ENCODE assay signal across 13 cellular contexts in the genomic region with DNA sequence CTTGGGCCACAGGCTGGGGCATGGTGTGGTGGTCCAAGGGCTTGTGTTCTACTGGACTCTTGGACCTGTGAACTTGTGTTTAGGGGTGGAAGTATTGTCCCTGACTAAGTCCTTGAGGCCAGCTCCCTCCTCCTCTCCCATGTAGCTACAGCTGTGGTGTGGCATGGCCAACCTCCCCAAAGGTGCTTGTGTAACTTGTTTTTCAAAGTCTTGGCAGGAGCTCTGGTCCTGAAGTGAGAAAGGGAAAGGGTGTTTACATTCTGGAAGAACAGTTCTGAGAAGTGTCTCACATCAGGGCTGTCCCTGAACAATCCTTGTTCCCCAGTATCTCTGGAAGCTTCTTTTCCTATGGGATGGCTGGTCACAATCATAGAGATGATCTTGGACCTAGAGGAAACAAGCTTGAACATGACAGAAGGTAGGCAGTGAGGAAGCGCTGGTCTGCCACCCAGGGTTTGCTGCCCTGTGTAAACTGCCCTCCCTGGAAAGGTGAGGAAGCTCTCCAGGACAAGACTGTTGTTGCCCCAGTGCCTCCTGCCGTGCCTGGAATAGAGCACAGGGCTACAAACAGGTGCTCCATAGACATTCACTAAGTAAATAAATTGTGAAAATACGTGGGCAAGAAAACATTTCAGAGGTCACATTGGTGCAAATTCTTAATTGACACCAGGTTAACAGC.
DNase-seq lines count a peak whose midpoint lies in the region; ATAC-seq and TF ChIP-seq lines count a peak whose summit lies in the region.
"Had no signal": no experiment of that assay in that cellular context is flagged by ENCODE, and none has a peak within 500 bp of the region (broad histone marks: within the 10 kb centered on the region; RNA-seq: fewer than 3 reads in every experiment).

No MANE protein-coding gene starts in this region.

- H3K27ac ChIP-seq in ACC112 (ENCODE audit: low read depth, low read length) (peak overlapping the region; percentile 99), heart right ventricle (peak overlapping the region; percentile 76 to 94 (median 90)), prostate gland (peak overlapping the region; percentile 92 to 96)

- DNase-seq in amniotic epithelial cell (ENCODE audit: low read depth) (peak; percentile 91), heart right ventricle (no peak), prostate gland (ENCODE audit: low spot score) (peak; percentile 91), NCI-H226 (no peak), mesenteric fat pad (ENCODE audit: low spot score) (no peak), NK-92 (lab: John Stamatoyannopoulos, UW; ENCODE audit: unreplicated experiment) (no peak), SW480 (ENCODE audit: low spot score) (no peak)
- DNase-seq: activated CD8-positive, alpha-beta memory T cell treated with anti-CD3 and anti-CD28 coated beads for 24 hours; NCI-H2107; posterior cingulate gyrus; stimulated activated CD8-positive, alpha-beta memory T cell treated with anti-CD3 and anti-CD28 coated beads, Interleukin-4, amount 100 ng/mL, for 48 hours had no signal

- H2AFZ ChIP-seq in ACC112 (ENCODE audit: low read length, unreplicated experiment) = no peak overlapping the region

- ATAC-seq in heart right ventricle = peak in 1 of 8 donors; percentile 1

- WGBS in heart right ventricle, 2 donors = 76 to 81% methylated on average over 3 of the region's 3 CpGs
- whole genome bisulfite sequencing in prostate gland = 42% methylated on average over 3 of the region's 3 CpGs

- intact Hi-C loops in heart right ventricle (cut with DNase I) (loop anchor here in 1 of 10 donors (5.0 kb wide), 1 partner anchor 57 kb away; no protein-coding TSS in a partner anchor), prostate gland (cut with DNase I) (no loop called here)

- H3K4me1 ChIP-seq in ACC112 (ENCODE audit: control insufficient read depth, insufficient read depth, low read length, unreplicated experiment) (peaks cover 57% of the 10 kb centered on the region), heart right ventricle (peaks cover 34 to 85% (median 67%) of the 10 kb centered on the region in 9 donors), prostate gland (replicated peaks) (peaks cover 58% of the 10 kb centered on the region)

- TF ChIP-seq CTCF in heart right ventricle (IDR thresholded peaks at IDR 0.05) = no peak
- TF ChIP-seq CTCF in prostate gland (IDR thresholded peaks at IDR 0.05) = no peak

- H3K79me2 ChIP-seq in ACC112 (ENCODE audit: control insufficient read depth, insufficient read depth, low read length, unreplicated experiment) = no peaks in the 10 kb centered on the region

- H3K4me3 ChIP-seq in ACC112 (ENCODE audit: low read depth, low read length) = peak overlapping the region; percentile 34; the same call in 1 of the 2 replicates
- H3K4me3 ChIP-seq in heart right ventricle = no peak overlapping the region
- H3K4me3 ChIP-seq in prostate gland = peak overlapping the region in 1 of 2 donors; percentile 14
- H3K4me3 ChIP-seq: SJSA1 had no signal

- H3K9me3 ChIP-seq in heart right ventricle = no peaks in the 10 kb centered on the region
- H3K9me3 ChIP-seq in prostate gland = no peaks in the 10 kb centered on the region
- H3K9me3 ChIP-seq: SJSA1 had no signal

- H3K36me3 ChIP-seq in ACC112 (ENCODE audit: insufficient read depth, low read length) (no peaks in the 10 kb centered on the region), heart right ventricle (no peaks in the 10 kb centered on the region), prostate gland (no peaks in the 10 kb centered on the region)
- H3K36me3 ChIP-seq: SJSA1 had no signal

- no peak for TF ChIP-seq POLR2A in prostate gland (IDR thresholded peaks at IDR 0.05)

- H3K27me3 ChIP-seq in ACC112 (ENCODE audit: insufficient read depth, low read length) = no peaks in the 10 kb centered on the region
- no peaks in the 10 kb centered on the region for H3K27me3 ChIP-seq in heart right ventricle
- H3K27me3 ChIP-seq in prostate gland (replicated peaks; ENCODE audit: insufficient read depth) = no peaks in the 10 kb centered on the region
- H3K27me3 ChIP-seq: SJSA1 had no signal

Comparison
In these comparisons a context has a peak if more than half of its experiments do, and no peak if none do; other contexts are left out.
1. DNase-seq: peak in amniotic epithelial cell (single experiment) and prostate gland (single experiment); none in heart right ventricle (0 of 2), NCI-H226 (single experiment), mesenteric fat pad (single experiment), NK-92 (single experiment) and SW480 (single experiment).
2. Peak in every context shown above with its lines, with median percentiles within 50 percentile points of each other: H3K27ac ChIP-seq.